8 cellular contexts compared by ENCODE assay signal in the genomic region with DNA sequence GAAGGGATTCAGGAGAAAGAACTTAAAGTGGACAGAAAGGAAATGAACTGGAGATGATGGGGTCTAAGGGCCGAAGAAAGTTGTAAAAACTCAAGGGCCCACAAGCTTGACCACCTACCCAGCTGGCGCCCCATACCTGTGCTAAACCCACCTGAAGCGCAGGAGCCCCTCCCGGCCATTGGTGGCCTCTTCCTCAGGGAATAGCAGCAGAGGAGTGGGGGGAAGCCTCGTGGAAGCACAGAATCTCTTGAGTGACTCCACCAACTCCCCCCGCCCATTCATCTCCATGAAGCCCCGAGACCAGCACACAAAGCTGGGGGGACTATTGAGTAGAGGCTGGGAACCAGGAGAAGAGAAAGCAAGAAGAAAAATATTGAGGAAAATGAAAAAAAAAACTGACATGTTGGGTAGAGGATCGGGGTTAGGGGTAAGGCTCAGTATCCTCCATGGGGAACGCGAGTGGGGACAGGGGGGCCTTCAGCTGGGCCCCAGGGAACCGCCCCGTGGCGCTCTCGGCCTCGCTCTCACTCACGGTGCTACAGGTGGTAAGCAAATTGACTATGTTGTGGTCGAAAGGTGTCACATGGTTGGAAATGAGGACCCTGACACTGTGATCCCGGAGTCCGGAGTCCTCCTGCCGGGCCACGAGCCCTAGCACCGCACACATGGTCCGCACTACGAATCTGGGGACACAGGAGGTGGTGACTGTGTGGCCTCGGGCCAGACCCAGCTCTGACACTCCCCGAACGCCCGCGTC. TPM values are rescaled to one million over a fixed set of nuclear protein-coding genes. Genes with fewer than 3 reads are reported as not detected.
A peak's percentile ranks its signal among the peaks of the same experiment; 100 is the strongest.
DNase-seq lines count a peak whose midpoint lies in the region; ATAC-seq, FAIRE-seq and TF ChIP-seq lines count a peak whose summit lies in the region.

No MANE protein-coding gene starts in this region.

- in situ Hi-C loops in K562 (cut with MboI) (no loop called here), transverse colon (cut with MboI; ENCODE audit: low pct_ligation_motif_present in 1 of 4, low pct_unique_long_range_greater_than_20kb in 1 of 4, low sequenced_read_pairs in 3 of 4) (no loop called here)

- BruUV-seq in K562 (replicated peaks; lab: Mats Ljungman, UMichigan), result no TSS peak

- H3K4me3 ChIP-seq in AG09309 (ENCODE audit: control insufficient read depth, low read depth, low read length) (peak overlapping the region; percentile 92), K562 (peak overlapping the region; percentile 96), right lobe of liver (peak overlapping the region; percentile 78 to 98 (median 97)), transverse colon (peak overlapping the region; percentile 79 to 95 (median 79))

- POLR2A ChIA-PET in K562 (lab: Yijun Ruan, JAX), result interaction anchor here (0.6 to 3.9 kb wide), 14 partner anchors 8 to 313 kb away, joined by 3 to 25 read pairs (median 4); a partner anchor contains a TSS

- H3K9ac ChIP-seq in K562 (ENCODE audit: insufficient read depth in 1 of 2, low read depth in 2 of 2, low read length in 2 of 2), result peak overlapping the region; percentile 93 to 97

- DNase-seq in AG09309 (ENCODE audit: low read depth), result no peak
- peak in 3 of 4 experiments; percentile 28 to 50 (median 32) for DNase-seq in K562 (ENCODE audit: extremely low read depth in 1 of 4, low spot score in 3 of 4)
- no peak for DNase-seq in right lobe of liver
- DNase-seq in transverse colon, result peak; percentile 32
- no peak for DNase-seq in NCI-H187 treated with DMSO at 0.1 percent for 48 hours (lab: John Stamatoyannopoulos, UW)
- no peak for DNase-seq in NCI-H1436 (lab: John Stamatoyannopoulos, UW)

- H3K27me3 ChIP-seq in K562 (ENCODE audit: control insufficient read depth in 2 of 2, insufficient read depth in 2 of 2, low read length in 2 of 2), result no peaks in the 10 kb centered on the region
- H3K27me3 ChIP-seq in right lobe of liver, result no peaks in the 10 kb centered on the region
- H3K27me3 ChIP-seq in transverse colon, result no peaks in the 10 kb centered on the region

- TF ChIP-seq RAD21 in K562 (CRISPR knock-in tag; conservative IDR thresholded peaks at IDR 0.05 in 1 of 2, IDR thresholded peaks at IDR 0.05 in 1 of 2), result no peak

- TF ChIP-seq CTCF in AG09309 (IDR thresholded peaks at IDR 0.05; ENCODE audit: control insufficient read depth, insufficient read depth, low read depth, low read length, missing control alignments) (no peak), K562 (IDR thresholded peaks at IDR 0.05 in 2 of 3, conservative IDR thresholded peaks at IDR 0.05 in 1 of 3; ENCODE audit: insufficient read depth in 2 of 3, low read depth in 1 of 3, low read length in 3 of 3) (peak in 2 of 3 experiments; percentile 21 to 42; a peak in 3 of 6 replicates), right lobe of liver (IDR thresholded peaks at IDR 0.05) (no peak), transverse colon (IDR thresholded peaks at IDR 0.05) (no peak)

- TF ChIP-seq POLR2A in K562 (conservative IDR thresholded peaks at IDR 0.05), result no peak
- TF ChIP-seq POLR2A in right lobe of liver (IDR thresholded peaks at IDR 0.05), result no peak
- no peak for TF ChIP-seq POLR2A in transverse colon (IDR thresholded peaks at IDR 0.05)

- WGBS in K562 (ENCODE audit: insufficient coverage, low coverage, missing lambda C conversion rate), result under 1% methylated on average over 29 of the region's 29 CpGs
- 8% methylated on average over 20 of the region's 29 CpGs for WGBS in right lobe of liver (ENCODE audit: insufficient coverage, low coverage, low lambda C conversion rate, missing lambda C conversion rate)
- WGBS in transverse colon (ENCODE audit: low coverage in 1 of 2), 2 donors, result 0 to 17% methylated on average over 9 to 21 of the region's 29 CpGs

- H3K79me2 ChIP-seq in K562 (ENCODE audit: control insufficient read depth, insufficient read depth, low read length), result peaks cover 52% of the 10 kb centered on the region

- peaks cover 5% of the 10 kb centered on the region; the same call in 1 of the 2 replicates for H4K20me1 ChIP-seq in K562 (replicated peaks; ENCODE audit: control insufficient read depth, insufficient read depth, low read length)

- peaks cover 3% of the 10 kb centered on the region for H3K9me1 ChIP-seq in K562 (ENCODE audit: control insufficient read depth, insufficient read depth, low read length)

- CTCF ChIA-PET in K562 (lab: Yijun Ruan, JAX; ENCODE audit: low intra/inter-chr PET ratio), result no interaction called here

- H3K9me3 ChIP-seq in K562 (replicated peaks; ENCODE audit: control insufficient read depth, insufficient read depth, low read depth, low read length) (no peaks in the 10 kb centered on the region), right lobe of liver (no peaks in the 10 kb centered on the region), transverse colon (no peaks in the 10 kb centered on the region)

- H3K27ac ChIP-seq in K562 (ENCODE audit: extremely low read depth, low read depth, low read length) (peak overlapping the region; percentile 94), right lobe of liver (peak overlapping the region; percentile 68 to 77 (median 76)), transverse colon (peak overlapping the region; percentile 85 to 94 (median 92))

- intact Hi-C loops in K562 (cut with micrococcal nuclease), result loop anchor here (1.0 to 2.0 kb wide), 3 partner anchors 21 to 74 kb away; a partner anchor contains a TSS
- intact Hi-C loops in right lobe of liver (cut with DNase I), result loop anchor here in 1 of 2 donors (5.0 kb wide), 1 partner anchor 41 kb away; no protein-coding TSS in a partner anchor
- intact Hi-C loops in transverse colon (cut with DNase I; ENCODE audit: low total_unique reads), result no loop called here

- peaks cover 65% of the 10 kb centered on the region for H3K36me3 ChIP-seq in K562 (ENCODE audit: control insufficient read depth, insufficient read depth, low read length)
- peaks cover 0 to 29% (median 9%) of the 10 kb centered on the region in 4 donors for H3K36me3 ChIP-seq in right lobe of liver
- H3K36me3 ChIP-seq in transverse colon, result peaks cover 0 to 23% (median 8%) of the 10 kb centered on the region in 4 donors

- TF ChIP-seq EP300 in K562 (IDR thresholded peaks at IDR 0.05; ENCODE audit: low read length), result no peak
- no peak for TF ChIP-seq EP300 in transverse colon (IDR thresholded peaks at IDR 0.05; ENCODE audit: low read depth)

- H3K4me1 ChIP-seq in K562 (replicated peaks in 1 of 2; ENCODE audit: control insufficient read depth in 2 of 2, insufficient read depth in 2 of 2, low read length in 2 of 2) (peaks cover 28 to 33% of the 10 kb centered on the region in 2 experiments), right lobe of liver (peaks cover 0 to 19% (median 6%) of the 10 kb centered on the region in 4 donors), transverse colon (peaks cover 14 to 28% (median 19%) of the 10 kb centered on the region in 4 donors)

- H3K4me2 ChIP-seq in K562 (ENCODE audit: insufficient read depth, low read length), result peak overlapping the region; percentile 96

- peak; percentile 15 for FAIRE-seq in K562 (lab: Jason Lieb, UNC)

- H2AFZ ChIP-seq in K562 (ENCODE audit: low read depth, low read length), result peak overlapping the region; percentile 89

- ATAC-seq in GM19452 (IDR thresholded peaks at IDR 0.05; ENCODE audit: unreplicated experiment), result peak; percentile 4
- ATAC-seq in HG03521 (IDR thresholded peaks at IDR 0.05; ENCODE audit: unreplicated experiment), result peak; percentile 4
- peak; percentile 8 for ATAC-seq in K562
- ATAC-seq in right lobe of liver, result peak in 3 of 4 donors; percentile 4 to 9 (median 8)

RNA-seq across cellular contexts. Expression of a gene that starts 0.7 kb away (rescaled TPM):
- total RNA-seq in K562 (2011; cell fraction: chromatin; rRNA removed; ENCODE audit: low replicate concordance), result 396 and 984 TPM in 2 replicates
- total RNA-seq in K562 (2011; cell fraction: nucleolus; rRNA removed), result 901 and 928 TPM in 2 replicates
- total RNA-seq in K562 (2011; cell fraction: nucleoplasm; rRNA removed), result 568 and 636 TPM in 2 replicates
- total RNA-seq in K562 (2014; rRNA removed) (183 and 192 TPM in 2 replicates), K562 (2014; rRNA removed; fragmentation: Illumina TruSeq; extraction: Trizol) (105 and 130 TPM in 2 replicates), K562 (2015; rRNA removed; fragmentation: Illumina TruSeq; extraction: Trizol) (165 and 173 TPM in 2 replicates), K562 (2021) (165 and 166 TPM in 2 replicates), right lobe of liver (100 to 1,000 TPM in 1 of 6 experiments, 10 to 100 TPM in 5; 64.6 to 109 (median 80.4) TPM), transverse colon (100 to 1,000 TPM; 164 to 264 (median 189) TPM)
- polyA plus RNA-seq in K562 (2011; rRNA removed) (118 and 196 TPM in 2 replicates), K562 (2014; fragmentation: Illumina TruSeq; extraction: Trizol) (217 and 245 TPM in 2 replicates), K562 (2014; fragmentation: Nextera tagmentation; extraction: Ambion mirVana) (100 to 1,000 TPM in 1 of 2 experiments, 10 to 100 TPM in 1; 70.7 to 113 TPM), K562 (2014; rRNA removed) (245 and 268 TPM in 2 replicates)
- polyA plus RNA-seq in K562 (2011; cell fraction: cytosol; rRNA removed), result 159 and 372 TPM in 2 replicates
- polyA plus RNA-seq in K562 (2011; cell fraction: nucleus; rRNA removed), result 1,037 and 1,663 TPM in 2 replicates
- 131 and 205 TPM in 2 replicates for polyA plus RNA-seq in K562 (2012)
- polyA minus RNA-seq in K562 (2011; rRNA and poly(A)+ RNA removed), result 48.7 and 121 TPM in 2 replicates
- 56.7 and 112 TPM in 2 replicates for polyA minus RNA-seq in K562 (2011; cell fraction: cytosol; rRNA and poly(A)+ RNA removed)
- polyA minus RNA-seq in K562 (2011; cell fraction: nucleus; rRNA and poly(A)+ RNA removed), result 209 and 232 TPM in 2 replicates

RNA-seq across cellular contexts. Expression of a gene that starts 1.0 kb away (rescaled TPM):
- total RNA-seq in K562 (2011; cell fraction: chromatin; rRNA removed; ENCODE audit: low replicate concordance), result 76.3 and 135 TPM in 2 replicates
- total RNA-seq in K562 (2011; cell fraction: nucleolus; rRNA removed), result 116 and 121 TPM in 2 replicates
- total RNA-seq in K562 (2011; cell fraction: nucleoplasm; rRNA removed), result 69.5 and 82.8 TPM in 2 replicates
- total RNA-seq in K562 (2014; rRNA removed), result 68.0 and 76.5 TPM in 2 replicates
- 48.3 and 54.2 TPM in 2 replicates for total RNA-seq in K562 (2014; rRNA removed; fragmentation: Illumina TruSeq; extraction: Trizol)
- 56.7 and 60.5 TPM in 2 replicates for total RNA-seq in K562 (2015; rRNA removed; fragmentation: Illumina TruSeq; extraction: Trizol)
- 66.5 and 72.0 TPM in 2 replicates for total RNA-seq in K562 (2021)
- polyA plus RNA-seq in K562 (2011; rRNA removed), result 45.9 and 59.8 TPM in 2 replicates
- 65.6 and 128 TPM in 2 replicates for polyA plus RNA-seq in K562 (2011; cell fraction: cytosol; rRNA removed)
- 86.3 and 133 TPM in 2 replicates for polyA plus RNA-seq in K562 (2011; cell fraction: nucleus; rRNA removed)
- polyA plus RNA-seq in K562 (2012), result 62.5 and 70.9 TPM in 2 replicates
- polyA plus RNA-seq in K562 (2014; fragmentation: Illumina TruSeq; extraction: Trizol), result 60.7 and 75.7 TPM in 2 replicates
- polyA plus RNA-seq in K562 (2014; fragmentation: Nextera tagmentation; extraction: Ambion mirVana), result 10 to 100 TPM; 66.7 to 71.2 TPM
- polyA plus RNA-seq in K562 (2014; rRNA removed), result 65.8 and 78.9 TPM in 2 replicates
- 29.0 and 45.8 TPM in 2 replicates for polyA minus RNA-seq in K562 (2011; rRNA and poly(A)+ RNA removed)
- 22.2 and 38.4 TPM in 2 replicates for polyA minus RNA-seq in K562 (2011; cell fraction: cytosol; rRNA and poly(A)+ RNA removed)
- 58.6 and 61.0 TPM in 2 replicates for polyA minus RNA-seq in K562 (2011; cell fraction: nucleus; rRNA and poly(A)+ RNA removed)
- total RNA-seq in right lobe of liver, result 10 to 100 TPM; 12.3 to 20.3 (median 15.2) TPM
- total RNA-seq in transverse colon, result 10 to 100 TPM in 3 of 4 donors, 1 to 10 TPM in 1; 8.6 to 29.6 (median 21.0) TPM

RNA-seq across cellular contexts. Expression of a gene that starts 2.7 kb away (rescaled TPM):
- 2.8 and 6.5 TPM in 2 replicates for total RNA-seq in K562 (2011; cell fraction: chromatin; rRNA removed; ENCODE audit: low replicate concordance)
- 1.7 and 2.1 TPM in 2 replicates for total RNA-seq in K562 (2011; cell fraction: nucleolus; rRNA removed)
- total RNA-seq in K562 (2011; cell fraction: nucleoplasm; rRNA removed), result 1.7 and 2.0 TPM in 2 replicates
- total RNA-seq in K562 (2014; rRNA removed) (0.73 TPM in 1 of 2 replicates, not detected in the other), K562 (2014; rRNA removed; fragmentation: Illumina TruSeq; extraction: Trizol) (0.06 and 0.11 TPM in 2 replicates), K562 (2015; rRNA removed; fragmentation: Illumina TruSeq; extraction: Trizol) (0.30 and 0.33 TPM in 2 replicates), K562 (2021) (0.29 and 0.38 TPM in 2 replicates), right lobe of liver (not detected), transverse colon (100 to 1,000 TPM in 1 of 4 donors, 10 to 100 TPM in 3; 32.4 to 194 (median 53.1) TPM)
- polyA plus RNA-seq in K562 (2011; rRNA removed) (0.18 and 0.46 TPM in 2 replicates), K562 (2014; fragmentation: Illumina TruSeq; extraction: Trizol) (0.18 TPM in 2 replicates), K562 (2014; fragmentation: Nextera tagmentation; extraction: Ambion mirVana) (under 1 TPM; 0.04 to 0.08 TPM), K562 (2014; rRNA removed) (0.05 and 0.21 TPM in 2 replicates)
- polyA plus RNA-seq in K562 (2011; cell fraction: cytosol; rRNA removed), result 0.03 and 0.24 TPM in 2 replicates
- 3.1 and 4.0 TPM in 2 replicates for polyA plus RNA-seq in K562 (2011; cell fraction: nucleus; rRNA removed)
- 0.18 and 0.25 TPM in 2 replicates for polyA plus RNA-seq in K562 (2012)
- not detected in 2 replicates for polyA minus RNA-seq in K562 (2011; rRNA and poly(A)+ RNA removed)
- not detected in 2 replicates for polyA minus RNA-seq in K562 (2011; cell fraction: cytosol; rRNA and poly(A)+ RNA removed)
- polyA minus RNA-seq in K562 (2011; cell fraction: nucleus; rRNA and poly(A)+ RNA removed), result 0.54 and 1.3 TPM in 2 replicates

RNA-seq across cellular contexts. Expression of a gene that starts 14.5 kb away (rescaled TPM):
- total RNA-seq in K562 (2011; cell fraction: chromatin; rRNA removed; ENCODE audit: low replicate concordance), result not detected in 2 replicates
- total RNA-seq in K562 (2011; cell fraction: nucleolus; rRNA removed), result not detected in 2 replicates
- total RNA-seq in K562 (2011; cell fraction: nucleoplasm; rRNA removed), result not detected in 2 replicates
- not detected in 2 replicates for total RNA-seq in K562 (2014; rRNA removed)
- not detected in 2 replicates for total RNA-seq in K562 (2014; rRNA removed; fragmentation: Illumina TruSeq; extraction: Trizol)
- total RNA-seq in K562 (2015; rRNA removed; fragmentation: Illumina TruSeq; extraction: Trizol), result not detected in 2 replicates
- not detected in 2 replicates for total RNA-seq in K562 (2021)
- not detected in 2 replicates for polyA plus RNA-seq in K562 (2011; rRNA removed)
- not detected in 2 replicates for polyA plus RNA-seq in K562 (2011; cell fraction: cytosol; rRNA removed)
- polyA plus RNA-seq in K562 (2011; cell fraction: nucleus; rRNA removed), result not detected in 2 replicates
- polyA plus RNA-seq in K562 (2012), result 0.12 TPM in 1 of 2 replicates, not detected in the other
- polyA plus RNA-seq in K562 (2014; fragmentation: Illumina TruSeq; extraction: Trizol), result not detected in 2 replicates
- polyA plus RNA-seq in K562 (2014; fragmentation: Nextera tagmentation; extraction: Ambion mirVana), result not detected
- polyA plus RNA-seq in K562 (2014; rRNA removed), result not detected in 2 replicates
- not detected in 2 replicates for polyA minus RNA-seq in K562 (2011; rRNA and poly(A)+ RNA removed)
- not detected in 2 replicates for polyA minus RNA-seq in K562 (2011; cell fraction: cytosol; rRNA and poly(A)+ RNA removed)
- not detected in 2 replicates for polyA minus RNA-seq in K562 (2011; cell fraction: nucleus; rRNA and poly(A)+ RNA removed)
- total RNA-seq in right lobe of liver, result not detected
- total RNA-seq in transverse colon, result 1 to 10 TPM in 1 of 4 donors, under 1 TPM in 1, not detected in 2; 0.96 to 2.5 TPM

RNA-seq across cellular contexts. Expression of a gene that starts 21.3 kb away (rescaled TPM):
- total RNA-seq in K562 (2011; cell fraction: chromatin; rRNA removed; ENCODE audit: low replicate concordance), result 41.0 and 75.1 TPM in 2 replicates
- 49.2 and 62.0 TPM in 2 replicates for total RNA-seq in K562 (2011; cell fraction: nucleolus; rRNA removed)
- total RNA-seq in K562 (2011; cell fraction: nucleoplasm; rRNA removed), result 36.9 and 41.4 TPM in 2 replicates
- 20.3 and 28.5 TPM in 2 replicates for total RNA-seq in K562 (2014; rRNA removed)
- total RNA-seq in K562 (2014; rRNA removed; fragmentation: Illumina TruSeq; extraction: Trizol), result 22.5 and 25.1 TPM in 2 replicates
- 25.9 and 31.2 TPM in 2 replicates for total RNA-seq in K562 (2015; rRNA removed; fragmentation: Illumina TruSeq; extraction: Trizol)
- 27.3 and 33.6 TPM in 2 replicates for total RNA-seq in K562 (2021)
- 28.3 and 29.3 TPM in 2 replicates for polyA plus RNA-seq in K562 (2011; rRNA removed)
- polyA plus RNA-seq in K562 (2011; cell fraction: cytosol; rRNA removed), result 30.4 and 33.2 TPM in 2 replicates
- 64.9 and 75.4 TPM in 2 replicates for polyA plus RNA-seq in K562 (2011; cell fraction: nucleus; rRNA removed)
- 27.7 and 31.8 TPM in 2 replicates for polyA plus RNA-seq in K562 (2012)
- 31.9 and 34.8 TPM in 2 replicates for polyA plus RNA-seq in K562 (2014; fragmentation: Illumina TruSeq; extraction: Trizol)
- 10 to 100 TPM; 45.3 to 45.7 TPM for polyA plus RNA-seq in K562 (2014; fragmentation: Nextera tagmentation; extraction: Ambion mirVana)
- 26.1 and 26.3 TPM in 2 replicates for polyA plus RNA-seq in K562 (2014; rRNA removed)
- 36.6 and 41.3 TPM in 2 replicates for polyA minus RNA-seq in K562 (2011; rRNA and poly(A)+ RNA removed)
- polyA minus RNA-seq in K562 (2011; cell fraction: cytosol; rRNA and poly(A)+ RNA removed), result 22.0 and 27.9 TPM in 2 replicates
- 19.7 and 30.2 TPM in 2 replicates for polyA minus RNA-seq in K562 (2011; cell fraction: nucleus; rRNA and poly(A)+ RNA removed)
- total RNA-seq in right lobe of liver, result 10 to 100 TPM in 5 of 6 experiments, 1 to 10 TPM in 1; 9.6 to 17.5 (median 13.3) TPM
- 10 to 100 TPM in 3 of 4 donors, 1 to 10 TPM in 1; 3.7 to 23.9 (median 19.3) TPM for total RNA-seq in transverse colon

Comparison
In these comparisons a context has a peak if more than half of its experiments do, and no peak if none do; other contexts are left out.
1. DNase-seq: peak in K562 (3 of 4) and transverse colon (single experiment); none in AG09309 (single experiment), right lobe of liver (0 of 3), NCI-H187 treated with DMSO at 0.1 percent for 48 hours (single experiment) and NCI-H1436 (single experiment).
2. CTCF ChIP-seq: peak in K562 (2 of 3); none in AG09309 (single experiment), right lobe of liver (0 of 4) and transverse colon (0 of 5).
3. RNA of a gene that starts 2.7 kb away (total RNA-seq): 32.4 to 194 TPM in transverse colon; 0.06 to 6.5 TPM in K562 and not detected in right lobe of liver; every median in the first group is over 4 times any median in the second.
4. Peak in every context shown above with its lines, with median percentiles within 50 percentile points of each other: H3K4me3 ChIP-seq, ATAC-seq and H3K27ac ChIP-seq.